Comparison of ENCODE assay signal across 7 cellular contexts in the genomic region with DNA sequence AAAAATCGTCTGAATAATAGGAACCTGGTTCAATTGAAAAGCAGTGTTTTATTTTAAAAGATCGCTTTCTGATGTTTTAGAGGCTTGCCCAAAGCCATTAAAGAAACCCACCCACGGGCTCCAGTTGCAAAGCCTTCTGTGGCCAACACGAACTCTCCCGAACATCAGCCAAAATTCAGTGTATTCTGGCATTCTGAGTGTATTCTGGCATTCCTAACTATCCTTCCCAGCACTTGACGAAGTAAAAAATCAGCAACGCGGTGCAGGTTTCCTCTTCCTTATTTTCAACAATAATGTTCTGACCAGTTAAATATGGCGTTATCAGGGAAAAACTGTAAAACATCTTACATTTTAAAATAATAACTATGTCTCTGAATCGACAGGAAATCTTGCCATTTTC. TPM values are rescaled to one million over a fixed set of nuclear protein-coding genes. Genes with fewer than 3 reads are reported as not detected.
DNase-seq lines count a peak whose midpoint lies in the region; ATAC-seq, FAIRE-seq and TF ChIP-seq lines count a peak whose summit lies in the region.

No MANE protein-coding gene starts in this region.

- H3K36me3 ChIP-seq in body of pancreas (replicated peaks in 1 of 2; ENCODE audit: insufficient read depth in 1 of 2, low read depth in 2 of 2) (no peaks in the 10 kb centered on the region), suprapubic skin (no peaks in the 10 kb centered on the region)

- WGBS in body of pancreas, 2 donors: 39 to 57% methylated on average over 10 of the region's 10 CpGs
- 10% methylated on average over 10 of the region's 10 CpGs for WGBS in suprapubic skin

- FAIRE-seq in GM12892 (lab: Jason Lieb, UNC): no peak

- DNase-seq in LHCN-M2 (ENCODE audit: low read depth): peak; percentile 33
- DNase-seq in body of pancreas: peak in 1 of 4 donors; percentile 7
- peak; percentile 75 for DNase-seq in left kidney (ENCODE audit: low read depth, low spot score)
- peak in 1 of 2 donors; percentile 49 for DNase-seq in suprapubic skin (ENCODE audit: low spot score in 2 of 2)
- DNase-seq in GM12892 (ENCODE audit: insufficient read length): no peak

- H3K4me1 ChIP-seq in body of pancreas (peaks cover 58% of the 10 kb centered on the region), suprapubic skin (peaks cover 66% of the 10 kb centered on the region)

- H3K9me3 ChIP-seq in body of pancreas: no peaks in the 10 kb centered on the region
- H3K9me3 ChIP-seq in suprapubic skin: no peaks in the 10 kb centered on the region

- TF ChIP-seq POLR2A in body of pancreas (IDR thresholded peaks at IDR 0.05): no peak
- no peak for TF ChIP-seq POLR2A in suprapubic skin (IDR thresholded peaks at IDR 0.05)
- no peak for TF ChIP-seq POLR2A in GM12892 (IDR thresholded peaks at IDR 0.05; ENCODE audit: low read depth, low read length)

- H3K27me3 ChIP-seq in body of pancreas (no peaks in the 10 kb centered on the region), suprapubic skin (no peaks in the 10 kb centered on the region)

- no peak for ATAC-seq in body of pancreas
- no peak for ATAC-seq in GM19397 (IDR thresholded peaks at IDR 0.05; ENCODE audit: unreplicated experiment)
- ATAC-seq in HG02870 (IDR thresholded peaks at IDR 0.05; ENCODE audit: unreplicated experiment): no peak

- H3K27ac ChIP-seq in body of pancreas (peak overlapping the region; percentile 27 to 80 (median 75)), suprapubic skin (peak overlapping the region; percentile 88)

- intact Hi-C loops in body of pancreas (cut with DNase I): no loop called here

- TF ChIP-seq CTCF in body of pancreas (IDR thresholded peaks at IDR 0.05) (no peak), suprapubic skin (IDR thresholded peaks at IDR 0.05) (no peak)

- no peak for TF ChIP-seq EP300 in suprapubic skin (IDR thresholded peaks at IDR 0.05)

- no peak overlapping the region for H3K4me3 ChIP-seq in body of pancreas
- peak overlapping the region; percentile 59 for H3K4me3 ChIP-seq in suprapubic skin

RNA-seq across cellular contexts. Expression of gene ZNF516, which starts 44.6 kb away (rescaled TPM):
- total RNA-seq in LHCN-M2 (2014; rRNA removed): 5.5 and 7.9 TPM in 2 replicates
- polyA plus RNA-seq in LHCN-M2 (2012): 3.9 TPM
- 10 to 100 TPM; 13.5 to 16.5 TPM for total RNA-seq in body of pancreas
- 10 to 100 TPM; 20.5 to 55.4 (median 22.4) TPM for total RNA-seq in suprapubic skin
- 2.5 TPM for polyA plus RNA-seq in GM12892 (2012; ENCODE audit: missing spikeins)
